Comparison of ENCODE assay signal across 24 cellular contexts in the genomic region with DNA sequence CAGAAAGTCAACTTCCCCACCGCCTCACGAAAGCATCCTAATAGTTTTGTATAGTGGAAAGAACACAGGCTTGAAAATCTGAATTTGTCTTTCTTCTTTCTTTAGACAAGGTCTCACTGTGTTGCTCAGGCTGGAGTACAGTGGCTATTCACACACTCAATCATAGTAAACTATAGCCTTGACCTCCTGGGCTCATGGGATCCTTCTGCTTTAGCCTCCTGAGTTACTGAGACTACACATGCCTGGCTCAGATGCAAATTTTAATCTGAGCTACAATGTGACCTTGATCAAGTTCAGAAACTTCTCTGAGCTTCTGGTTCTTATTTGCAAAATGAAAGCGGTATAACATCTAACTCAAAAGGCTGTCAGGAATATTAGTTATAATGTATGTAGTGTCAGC.
"Had no signal": no experiment of that assay in that cellular context is flagged by ENCODE, and none has a peak within 500 bp of the region (broad histone marks: within the 10 kb centered on the region; RNA-seq: fewer than 3 reads in every experiment).

No MANE protein-coding gene starts in this region.

- H3K4me3 ChIP-seq: colonic mucosa, coronary artery, dorsolateral prefrontal cortex, esophagus muscularis mucosa, esophagus squamous epithelium, gastrocnemius medialis, gastroesophageal sphincter, heart left ventricle, heart right ventricle had no signal

- ATAC-seq: effector memory CD8-positive, alpha-beta T cell; esophagus mucosa; foreskin keratinocyte; gastrocnemius medialis; gastroesophageal sphincter; heart left ventricle; heart right ventricle had no signal

- H3K27ac ChIP-seq: colonic mucosa, coronary artery, dorsolateral prefrontal cortex, epithelial cell of prostate, esophagus muscularis mucosa, esophagus squamous epithelium, foreskin keratinocyte, gastrocnemius medialis, gastroesophageal sphincter, heart left ventricle, heart right ventricle had no signal

- H3K36me3 ChIP-seq: colonic mucosa, esophagus muscularis mucosa, esophagus squamous epithelium, gastrocnemius medialis, heart left ventricle, heart right ventricle had no signal

- H3K27me3 ChIP-seq: colonic mucosa, dorsolateral prefrontal cortex, esophagus muscularis mucosa, esophagus squamous epithelium, foreskin keratinocyte, gastrocnemius medialis, gastroesophageal sphincter, heart left ventricle, heart right ventricle had no signal

- DNase-seq: colonic mucosa; cortex of kidney; dermis blood vessel endothelial cell; dorsolateral prefrontal cortex; effector CD4-positive, alpha-beta T cell; effector CD8-positive, alpha-beta T cell; effector memory CD4-positive, alpha-beta T cell; effector memory CD8-positive, alpha-beta T cell; endodermal cell; erythroblast; esophagus squamous epithelium; foreskin fibroblast; foreskin keratinocyte; foreskin melanocyte; gastrocnemius medialis; glutamatergic neuron; head of caudate nucleus; heart left ventricle; heart right ventricle had no signal

- H3K9me3 ChIP-seq: colonic mucosa, esophagus muscularis mucosa, gastrocnemius medialis, gastroesophageal sphincter had no signal

- H3K4me1 ChIP-seq: colonic mucosa, gastrocnemius medialis, heart left ventricle, heart right ventricle had no signal
